In the genomic region with DNA sequence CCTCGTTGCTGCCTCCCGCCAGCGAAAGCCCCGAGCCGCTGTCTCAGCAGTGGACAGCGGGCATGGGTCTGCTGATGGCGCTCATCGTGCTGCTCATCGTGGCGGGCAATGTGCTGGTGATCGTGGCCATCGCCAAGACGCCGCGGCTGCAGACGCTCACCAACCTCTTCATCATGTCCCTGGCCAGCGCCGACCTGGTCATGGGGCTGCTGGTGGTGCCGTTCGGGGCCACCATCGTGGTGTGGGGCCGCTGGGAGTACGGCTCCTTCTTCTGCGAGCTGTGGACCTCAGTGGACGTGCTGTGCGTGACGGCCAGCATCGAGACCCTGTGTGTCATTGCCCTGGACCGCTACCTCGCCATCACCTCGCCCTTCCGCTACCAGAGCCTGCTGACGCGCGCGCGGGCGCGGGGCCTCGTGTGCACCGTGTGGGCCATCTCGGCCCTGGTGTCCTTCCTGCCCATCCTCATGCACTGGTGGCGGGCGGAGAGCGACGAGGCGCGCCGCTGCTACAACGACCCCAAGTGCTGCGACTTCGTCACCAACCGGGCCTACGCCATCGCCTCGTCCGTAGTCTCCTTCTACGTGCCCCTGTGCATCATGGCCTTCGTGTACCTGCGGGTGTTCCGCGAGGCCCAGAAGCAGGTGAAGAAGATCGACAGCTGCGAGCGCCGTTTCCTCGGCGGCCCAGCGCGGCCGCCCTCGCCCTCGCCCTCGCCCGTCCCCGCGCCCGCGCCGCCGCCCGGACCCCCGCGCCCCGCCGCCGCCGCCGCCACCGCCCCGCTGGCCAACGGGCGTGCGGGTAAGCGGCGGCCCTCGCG, we compare ENCODE assay signal across 8 cellular contexts. TPM values are rescaled to one million over a fixed set of nuclear protein-coding genes. Genes with fewer than 3 reads are reported as not detected.
DNase-seq lines count a peak whose midpoint lies in the region; ATAC-seq and FAIRE-seq lines count a peak whose summit lies in the region.

No MANE protein-coding gene starts in this region.

- H3K4me1 ChIP-seq in NT2/D1 (ENCODE audit: insufficient read depth, insufficient read length) = peaks cover 4% of the 10 kb centered on the region

- DNase-seq in EL = peak; percentile 12
- DNase-seq in NT2/D1 (ENCODE audit: low read depth, low spot score) = no peak
- peak; percentile 27 to 44 for DNase-seq in frontal cortex (ENCODE audit: low spot score in 2 of 2)
- peak; percentile 78 for DNase-seq in posterior vena cava (ENCODE audit: low spot score)
- no peak for DNase-seq in superior temporal gyrus (ENCODE audit: extremely low spot score)
- DNase-seq in pons (ENCODE audit: low spot score) = no peak

- H3K9ac ChIP-seq in NT2/D1 (ENCODE audit: insufficient read length, low read depth) = peak overlapping the region; percentile 42

- intact Hi-C loops in posterior vena cava (cut with DNase I) = no loop called here

- H3K9me3 ChIP-seq in NT2/D1 (ENCODE audit: insufficient read depth, low read length) = no peaks in the 10 kb centered on the region

- H3K27me3 ChIP-seq in NT2/D1 (ENCODE audit: insufficient read depth, insufficient read length) = peaks cover 73% of the 10 kb centered on the region

- peak overlapping the region; percentile 54 for H3K4me3 ChIP-seq in NT2/D1 (ENCODE audit: insufficient read length, low read depth)

- no peak for FAIRE-seq in frontal cortex (lab: Jason Lieb, UNC)

- no peaks in the 10 kb centered on the region for H3K36me3 ChIP-seq in NT2/D1 (ENCODE audit: insufficient read depth, insufficient read length, low read length)

- ATAC-seq in GM19463 (IDR thresholded peaks at IDR 0.05; ENCODE audit: unreplicated experiment) = no peak
- no peak for ATAC-seq in HG02571 (IDR thresholded peaks at IDR 0.05; ENCODE audit: unreplicated experiment)

RNA-seq across cellular contexts. Expression of gene ADRB1, which starts 0.8 kb away (rescaled TPM):
- 3.3 TPM for total RNA-seq in frontal cortex
- total RNA-seq in posterior vena cava = under 1 TPM; 0.14 to 0.32 TPM

Comparison
In these comparisons a context has a peak if more than half of its experiments do, and no peak if none do; other contexts are left out.
1. DNase-seq: peak in EL (single experiment), frontal cortex (2 of 2) and posterior vena cava (single experiment); none in NT2/D1 (single experiment), superior temporal gyrus (single experiment) and pons (single experiment).